ENCODE assay signal across 14 cellular contexts in genomic region chr1:226946841-226947240, GRCh38. TPM values are rescaled to one million over a fixed set of nuclear protein-coding genes. Genes with fewer than 3 reads are reported as not detected.
DNase-seq lines count a peak whose midpoint lies in the region; ATAC-seq and TF ChIP-seq lines count a peak whose summit lies in the region.
"Had no signal": no experiment of that assay in that cellular context is flagged by ENCODE, and none has a peak within 500 bp of the region (broad histone marks: within the 10 kb centered on the region; RNA-seq: fewer than 3 reads in every experiment).

No MANE protein-coding gene starts in this region.

- H3K9me3 ChIP-seq in body of pancreas, result no peaks in the 10 kb centered on the region
- H3K9me3 ChIP-seq in liver (ENCODE audit: control insufficient read depth in 4 of 4, low read length in 3 of 4), result no peaks in the 10 kb centered on the region
- peaks cover 3% of the 10 kb centered on the region for H3K9me3 ChIP-seq in lower lobe of right lung
- H3K9me3 ChIP-seq: neutrophil had no signal

- H3K9me3 Mint-ChIP-seq in activated T-helper 17 cell treated with anti-CD3 and anti-CD28 coated beads, Interleukin-2, amount 50 U/mL, for 72 hours, result no peaks in the 10 kb centered on the region
- H3K9me3 Mint-ChIP-seq: activated naive CD4-positive, alpha-beta T cell treated with anti-CD3 and anti-CD28 coated beads, Interleukin-2, amount 50 U/mL, for 72 hours had no signal

- 20 to 44% methylated on average over 3 of the region's 3 CpGs for WGBS in body of pancreas, 2 donors
- 51% methylated on average over 3 of the region's 3 CpGs for WGBS in liver

- no peak for ATAC-seq in Right ventricle myocardium superior (ENCODE audit: poor library complexity)
- ATAC-seq in body of pancreas, result no peak
- ATAC-seq in activated T-helper 17 cell treated with anti-CD3 and anti-CD28 coated beads, Interleukin-2, amount 50 U/mL, for 72 hours (replicated peaks), result no peak
- ATAC-seq in lower lobe of right lung, result no peak
- ATAC-seq: activated naive CD4-positive, alpha-beta T cell treated with anti-CD3 and anti-CD28 coated beads, Interleukin-2, amount 50 U/mL, for 72 hours had no signal

- peak; percentile 74 for DNase-seq in cardiac septum (ENCODE audit: low spot score)
- no peak for DNase-seq in Right ventricle myocardium superior
- peak; percentile 41 to 69 (median 66) for DNase-seq in body of pancreas
- DNase-seq in ecto neural progenitor cell (ENCODE audit: low spot score), result no peak
- no peak for DNase-seq in lower lobe of right lung
- DNase-seq in GOT3 (lab: John Stamatoyannopoulos, UW), result no peak
- DNase-seq: activated B cell treated with CpG ODN at 0.5 μM for 24 hours, H9, mammary epithelial cell, spleen had no signal

- H3K4me1 Mint-ChIP-seq in activated T-helper 17 cell treated with anti-CD3 and anti-CD28 coated beads, Interleukin-2, amount 50 U/mL, for 72 hours, result peaks cover 30% of the 10 kb centered on the region

- H3K36me3 ChIP-seq in body of pancreas (replicated peaks in 1 of 2; ENCODE audit: insufficient read depth in 1 of 2, low read depth in 2 of 2), result no peaks in the 10 kb centered on the region
- H3K36me3 ChIP-seq in liver (ENCODE audit: control insufficient read depth in 4 of 4, insufficient read depth in 3 of 4, low read depth in 1 of 4, low read length in 3 of 4), result peaks cover 0 to 4% (median 0%) of the 10 kb centered on the region in 4 donors
- H3K36me3 ChIP-seq in lower lobe of right lung, result no peaks in the 10 kb centered on the region
- H3K36me3 ChIP-seq: neutrophil had no signal

- no peak overlapping the region for H3K9ac ChIP-seq in liver (ENCODE audit: low read depth in 1 of 2, low read length in 2 of 2)

- no peak overlapping the region for H3K27ac Mint-ChIP-seq in activated T-helper 17 cell treated with anti-CD3 and anti-CD28 coated beads, Interleukin-2, amount 50 U/mL, for 72 hours
- H3K27ac Mint-ChIP-seq: activated B cell treated with CpG ODN at 0.5 μM for 24 hours had no signal

- peaks cover 96% of the 10 kb centered on the region for H3K4me1 ChIP-seq in body of pancreas
- H3K4me1 ChIP-seq in liver (ENCODE audit: control insufficient read depth in 4 of 4, insufficient read depth in 4 of 4, low read length in 3 of 4), result peaks cover 31 to 64% (median 46%) of the 10 kb centered on the region in 4 donors
- H3K4me1 ChIP-seq in lower lobe of right lung, result peaks cover 27% of the 10 kb centered on the region

- no peaks in the 10 kb centered on the region for H3K27me3 Mint-ChIP-seq in activated T-helper 17 cell treated with anti-CD3 and anti-CD28 coated beads, Interleukin-2, amount 50 U/mL, for 72 hours
- H3K27me3 Mint-ChIP-seq: activated B cell treated with CpG ODN at 0.5 μM for 24 hours had no signal

- H3K27me3 ChIP-seq in body of pancreas (no peaks in the 10 kb centered on the region), liver (ENCODE audit: control insufficient read depth in 4 of 4, insufficient read depth in 4 of 4, low read length in 3 of 4) (no peaks in the 10 kb centered on the region), lower lobe of right lung (ENCODE audit: low read depth) (no peaks in the 10 kb centered on the region)
- H3K27me3 ChIP-seq: neutrophil, spleen had no signal

- no peaks in the 10 kb centered on the region for H3K36me3 Mint-ChIP-seq in activated T-helper 17 cell treated with anti-CD3 and anti-CD28 coated beads, Interleukin-2, amount 50 U/mL, for 72 hours (ENCODE audit: low read depth)
- H3K36me3 Mint-ChIP-seq: activated naive CD4-positive, alpha-beta T cell treated with anti-CD3 and anti-CD28 coated beads, Interleukin-2, amount 50 U/mL, for 72 hours had no signal

- intact Hi-C loops in cardiac septum (cut with DNase I) (no loop called here), Right ventricle myocardium superior (cut with DNase I) (no loop called here), body of pancreas (cut with DNase I) (no loop called here), lower lobe of right lung (cut with DNase I) (no loop called here)

- TF ChIP-seq RAD21 in liver (IDR thresholded peaks at IDR 0.05), result no peak

- no peak for TF ChIP-seq POLR2A in body of pancreas (IDR thresholded peaks at IDR 0.05)

- no peak overlapping the region for H3K4me3 Mint-ChIP-seq in activated T-helper 17 cell treated with anti-CD3 and anti-CD28 coated beads, Interleukin-2, amount 50 U/mL, for 72 hours
- H3K4me3 Mint-ChIP-seq: activated B cell treated with CpG ODN at 0.5 μM for 24 hours, H9 had no signal

- no peak for TF ChIP-seq CTCF in body of pancreas (IDR thresholded peaks at IDR 0.05)
- TF ChIP-seq CTCF in liver (IDR thresholded peaks at IDR 0.05; ENCODE audit: low read depth, low read length, missing input control), result no peak
- no peak for TF ChIP-seq CTCF in lower lobe of right lung (IDR thresholded peaks at IDR 0.05)

- H3K27ac ChIP-seq in body of pancreas (peak overlapping the region; percentile 96 to 98 (median 98)), liver (ENCODE audit: low read depth in 1 of 2, low read length in 2 of 2) (peak overlapping the region; percentile 91 to 97), lower lobe of right lung (no peak overlapping the region)
- H3K27ac ChIP-seq: neutrophil, spleen had no signal

- H3K4me3 ChIP-seq in body of pancreas (no peak overlapping the region), liver (ENCODE audit: low read depth in 1 of 3, low read length in 3 of 3) (no peak overlapping the region), lower lobe of right lung (no peak overlapping the region)
- H3K4me3 ChIP-seq: spleen had no signal

TF ChIP-seq in liver, 16 proteins besides CTCF, POLR2A, EP300 and RAD21:
- TF ChIP-seq JUND (IDR thresholded peaks at IDR 0.05) (no peak), ZBTB33 (IDR thresholded peaks at IDR 0.05) (no peak), RXRA (IDR thresholded peaks at IDR 0.05) (peak in 1 of 2 donors; percentile 40), REST (IDR thresholded peaks at IDR 0.05) (no peak), HNF4A (conservative IDR thresholded peaks at IDR 0.05) (peak; percentile 36 to 47), FOXA1 (IDR thresholded peaks at IDR 0.05) (no peak), ATF3 (IDR thresholded peaks at IDR 0.05) (no peak)

RNA-seq across cellular contexts. Expression of gene COQ8A, which starts 6.7 kb away (rescaled TPM):
- 168 TPM for total RNA-seq in cardiac septum
- total RNA-seq in Right ventricle myocardium superior, result 393 TPM
- 100 to 1,000 TPM; 116 to 134 TPM for total RNA-seq in body of pancreas
- 10 to 100 TPM; 24.4 to 57.1 TPM for total RNA-seq in liver
- 10 to 100 TPM; 52.8 to 60.0 TPM for polyA plus RNA-seq in liver
- total RNA-seq in activated T-helper 17 cell treated with anti-CD3 and anti-CD28 coated beads, Interleukin-2, amount 50 U/mL, for 72 hours, result 10 to 100 TPM; 28.8 to 43.1 TPM
- 45.0 TPM for total RNA-seq in lower lobe of right lung

Comparison
In these comparisons a context has a peak if more than half of its experiments do, and no peak if none do; other contexts are left out.
1. DNase-seq: peak in cardiac septum (single experiment) and body of pancreas (4 of 4); none in Right ventricle myocardium superior (single experiment), ecto neural progenitor cell (single experiment), lower lobe of right lung (single experiment) and GOT3 (single experiment).